12 cellular contexts compared by ENCODE assay signal in genomic region chr6:48101277-48101676, GRCh38. TPM values are rescaled to one million over a fixed set of nuclear protein-coding genes. Genes with fewer than 3 reads are reported as not detected.
DNase-seq lines count a peak whose midpoint lies in the region; ATAC-seq lines count a peak whose summit lies in the region.
"Had no signal": no experiment of that assay in that cellular context is flagged by ENCODE, and none has a peak within 500 bp of the region (broad histone marks: within the 10 kb centered on the region; RNA-seq: fewer than 3 reads in every experiment).

No MANE protein-coding gene starts in this region.

- DNase-seq in HCEC 1CT (peak; percentile 67), HT1080 (ENCODE audit: low read depth) (peak; percentile 75), glomerular visceral epithelial cell (ENCODE audit: extremely low spot score) (peak; percentile 14), activated gamma-delta T cell treated with Interleukin-2 at 50 U/mL for 16 hours (no peak)
- DNase-seq in stimulated activated CD4-positive, alpha-beta T cell treated with anti-CD3 and anti-CD28 coated beads, Interleukin-15, amount 100 ng/mL, for 24 hours = no peak
- DNase-seq in activated CD4-positive, alpha-beta T cell treated with anti-CD3 and anti-CD28 coated beads for 4 hours = no peak
- DNase-seq in stimulated activated naive CD4-positive, alpha-beta T cell (lab: John Stamatoyannopoulos, UW) = no peak
- DNase-seq: heart right ventricle; naive thymus-derived CD4-positive, alpha-beta T cell; stimulated activated CD4-positive, alpha-beta T cell treated with anti-CD3 and anti-CD28 coated beads, Interleukin-4, amount 100 ng/mL, for 4 hours; thyroid gland had no signal

- ATAC-seq in GM18508 (IDR thresholded peaks at IDR 0.05; ENCODE audit: insufficient read depth, unreplicated experiment) = peak; percentile 89
- ATAC-seq: naive thymus-derived CD4-positive, alpha-beta T cell had no signal

RNA-seq across cellular contexts. Expression of gene PTCHD4, which starts 9.7 kb away (rescaled TPM):
- 9.0 and 11.9 TPM in 2 replicates for total RNA-seq in HT1080 (2014; rRNA removed; shearing (Covaris generic))
- 6.6 and 8.7 TPM in 2 replicates for polyA plus RNA-seq in HT1080 (2015; cell fraction: cytosol; rRNA removed)
- polyA plus RNA-seq in HT1080 (2015; cell fraction: nucleus; rRNA removed) = 4.7 and 6.3 TPM in 2 replicates
- total RNA-seq: naive thymus-derived CD4-positive, alpha-beta T cell had no signal
- polyA plus RNA-seq: naive thymus-derived CD4-positive, alpha-beta T cell had no signal

Comparison
In these comparisons a context has a peak if more than half of its experiments do, and no peak if none do; other contexts are left out.
1. DNase-seq: peak in HCEC 1CT (single experiment), HT1080 (single experiment) and glomerular visceral epithelial cell (single experiment); none in stimulated activated CD4-positive, alpha-beta T cell treated with anti-CD3 and anti-CD28 coated beads, Interleukin-15, amount 100 ng/mL, for 24 hours (single experiment), activated CD4-positive, alpha-beta T cell treated with anti-CD3 and anti-CD28 coated beads for 4 hours (0 of 2), stimulated activated naive CD4-positive, alpha-beta T cell (0 of 6) and activated gamma-delta T cell treated with Interleukin-2 at 50 U/mL for 16 hours (single experiment).